ENCODE assay signal across 9 cellular contexts in genomic region chr3:69320867-69321266, GRCh38.
DNase-seq lines count a peak whose midpoint lies in the region; ATAC-seq and TF ChIP-seq lines count a peak whose summit lies in the region.
"Had no signal": no experiment of that assay in that cellular context is flagged by ENCODE, and none has a peak within 500 bp of the region (broad histone marks: within the 10 kb centered on the region; RNA-seq: fewer than 3 reads in every experiment).

No MANE protein-coding gene starts in this region.

- ATAC-seq in GM18511 (IDR thresholded peaks at IDR 0.05; ENCODE audit: unreplicated experiment) (peak; percentile 69), HG02852 (IDR thresholded peaks at IDR 0.05; ENCODE audit: unreplicated experiment) (peak; percentile 72)

- no peak overlapping the region for H2BK15ac ChIP-seq in H9 (ENCODE audit: low read depth, low read length)

- peak overlapping the region; percentile 82 for H3K27ac Mint-ChIP-seq in nephron progenitor cell
- peak overlapping the region in 1 of 3 experiments; percentile 57; a peak in 1 of 7 replicates for H3K27ac Mint-ChIP-seq in H9
- H3K27ac Mint-ChIP-seq in T-helper 2 cell treated with Interferon-gamma antibody and Interleukin-4, amounts not matched to agents 5 μg/mL and 100 μg/mL, for 36 hours = no peak overlapping the region
- no peak overlapping the region for H3K27ac Mint-ChIP-seq in type B pancreatic cell

- H3K4me1 Mint-ChIP-seq in nephron progenitor cell (peaks cover 25% of the 10 kb centered on the region), H9 (peaks cover 0 to 4% of the 10 kb centered on the region in 2 experiments; a peak in 2 of 4 replicates), type B pancreatic cell (ENCODE audit: unreplicated experiment) (peaks cover 12% of the 10 kb centered on the region)
- peaks cover 17% of the 10 kb centered on the region for H3K4me1 Mint-ChIP-seq in T-helper 2 cell treated with Interferon-gamma antibody and Interleukin-4, amounts not matched to agents 5 μg/mL and 100 μg/mL, for 36 hours (ENCODE audit: low read depth)

- no peak overlapping the region for H3K9ac ChIP-seq in H9 (ENCODE audit: extremely low read depth, insufficient read length, low read length)

- H2AFZ ChIP-seq in H9 (ENCODE audit: low read length) = no peak overlapping the region

- H3K4me3 Mint-ChIP-seq in nephron progenitor cell (no peak overlapping the region), H9 (no peak overlapping the region), type B pancreatic cell (no peak overlapping the region)
- no peak overlapping the region for H3K4me3 Mint-ChIP-seq in T-helper 2 cell treated with Interferon-gamma antibody and Interleukin-4, amounts not matched to agents 5 μg/mL and 100 μg/mL, for 36 hours

- H4K20me1 ChIP-seq in H9 (ENCODE audit: control insufficient read depth, insufficient read depth, insufficient read length) = no peaks in the 10 kb centered on the region

- H3K36me3 Mint-ChIP-seq in nephron progenitor cell (ENCODE audit: low read depth) (no peaks in the 10 kb centered on the region), H9 (ENCODE audit: insufficient read depth in 1 of 3, low read depth in 3 of 3) (no peaks in the 10 kb centered on the region; a peak in 1 of 7 replicates), type B pancreatic cell (no peaks in the 10 kb centered on the region)
- no peaks in the 10 kb centered on the region for H3K36me3 Mint-ChIP-seq in T-helper 2 cell treated with Interferon-gamma antibody and Interleukin-4, amounts not matched to agents 5 μg/mL and 100 μg/mL, for 36 hours (ENCODE audit: low read depth)

- DNase-seq in SKM-1 treated with dmso at 0.1 percent for 144 hours (lab: John Stamatoyannopoulos, UW; ENCODE audit: unreplicated experiment) = peak; percentile 81
- DNase-seq in nephron progenitor cell = no peak
- DNase-seq in H9 = no peak
- no peak for DNase-seq in T-helper 2 cell treated with Interferon-gamma antibody and Interleukin-4, amounts not matched to agents 5 μg/mL and 100 μg/mL, for 36 hours (ENCODE audit: low spot score)
- DNase-seq in type B pancreatic cell (ENCODE audit: extremely low spot score, unreplicated experiment) = no peak
- DNase-seq in NCI-H1092 treated with DMSO at 0.1 percent for 48 hours (lab: John Stamatoyannopoulos, UW) = no peak
- DNase-seq: psoas muscle had no signal

- H3K9me3 ChIP-seq in H9 (ENCODE audit: control insufficient read depth, low read depth, low read length) = no peaks in the 10 kb centered on the region
- H3K9me3 ChIP-seq: psoas muscle had no signal

- no peaks in the 10 kb centered on the region for H3K79me2 ChIP-seq in H9 (ENCODE audit: insufficient read depth, low read length)

- no peak overlapping the region for H2BK20ac ChIP-seq in H9 (ENCODE audit: low read depth, low read length, poor library complexity, severe bottlenecking)

- WGBS in H9 (ENCODE audit: extremely low coverage, insufficient read length, low lambda C conversion rate) = no CpG with 5 or more reads among the region's 4 CpGs

- H3K18ac ChIP-seq in H9 (ENCODE audit: insufficient read length, low read depth, low read length) = no peak overlapping the region

- no peaks in the 10 kb centered on the region for H3K79me1 ChIP-seq in H9 (ENCODE audit: insufficient read depth, low read depth, low read length, poor library complexity, severe bottlenecking)

- no peak overlapping the region for H4K5ac ChIP-seq in H9 (ENCODE audit: insufficient read length, low read depth, low read length)

- H3K56ac ChIP-seq in H9 (ENCODE audit: insufficient read length, low read depth, low read length) = no peak overlapping the region

- H3K23ac ChIP-seq in H9 (ENCODE audit: insufficient read length, low read depth, low read length) = no peak overlapping the region

- no peak overlapping the region for H4K8ac ChIP-seq in H9 (replicated peaks; ENCODE audit: insufficient read length, low read depth, low read length)

- H2BK12ac ChIP-seq in H9 (ENCODE audit: insufficient read length, low read depth, low read length) = no peak overlapping the region

- no peak overlapping the region for H2BK120ac ChIP-seq in H9 (ENCODE audit: low read depth, low read length, poor library complexity, severe bottlenecking)

- H3K27me3 Mint-ChIP-seq in nephron progenitor cell (ENCODE audit: low read depth, poor library complexity) (peaks cover 6% of the 10 kb centered on the region), H9 (ENCODE audit: low read depth) (no peaks in the 10 kb centered on the region), type B pancreatic cell (no peaks in the 10 kb centered on the region)
- no peaks in the 10 kb centered on the region for H3K27me3 Mint-ChIP-seq in T-helper 2 cell treated with Interferon-gamma antibody and Interleukin-4, amounts not matched to agents 5 μg/mL and 100 μg/mL, for 36 hours (ENCODE audit: low read depth)

- H3K9me3 Mint-ChIP-seq in nephron progenitor cell (no peaks in the 10 kb centered on the region), H9 (no peaks in the 10 kb centered on the region; a peak in 1 of 5 replicates), type B pancreatic cell (no peaks in the 10 kb centered on the region)
- no peaks in the 10 kb centered on the region for H3K9me3 Mint-ChIP-seq in T-helper 2 cell treated with Interferon-gamma antibody and Interleukin-4, amounts not matched to agents 5 μg/mL and 100 μg/mL, for 36 hours

- H3T11ph ChIP-seq in H9 (ENCODE audit: low read length) = no peak overlapping the region

- no peak overlapping the region for H3K4me2 ChIP-seq in H9 (ENCODE audit: insufficient read depth, insufficient read length, low read length)

- no peaks in the 10 kb centered on the region for H3K4me1 ChIP-seq in H9 (ENCODE audit: insufficient read depth, low read length)
- H3K4me1 ChIP-seq: psoas muscle had no signal

- no peaks in the 10 kb centered on the region for H3K27me3 ChIP-seq in H9 (ENCODE audit: insufficient read depth, low read length)

- H3K23me2 ChIP-seq in H9 (ENCODE audit: insufficient read length, low read depth, low read length, poor library complexity, severe bottlenecking) = no peaks in the 10 kb centered on the region

- H2AK5ac ChIP-seq in H9 (ENCODE audit: insufficient read length, low read length) = no peak overlapping the region

- H3K14ac ChIP-seq in H9 (ENCODE audit: insufficient read depth, low read length) = no peak overlapping the region

- TF ChIP-seq CTCF in nephron progenitor cell (IDR thresholded peaks at IDR 0.05) (no peak), H9 (conservative IDR thresholded peaks at IDR 0.05) (no peak), type B pancreatic cell (conservative IDR thresholded peaks at IDR 0.05) (no peak)

- H4K91ac ChIP-seq in H9 (ENCODE audit: insufficient read length, low read depth, low read length) = no peak overlapping the region

- H2BK5ac ChIP-seq in H9 (ENCODE audit: insufficient read length, low read length) = no peak overlapping the region

- no peak overlapping the region for H3K4ac ChIP-seq in H9 (ENCODE audit: low read depth, low read length)

- H3K27ac ChIP-seq in H9 (ENCODE audit: insufficient read length, low read depth, low read length) = no peak overlapping the region
- H3K27ac ChIP-seq: psoas muscle had no signal
